Comparison of ENCODE assay signal across 2 cellular contexts in genomic region chr5:158458086-158458485, GRCh38.
A peak's percentile ranks its signal among the peaks of the same experiment; 100 is the strongest.
TF ChIP-seq lines count a peak whose summit lies in the region.

No MANE protein-coding gene starts in this region.

TF ChIP-seq in SK-N-SH, 30 proteins besides CTCF, POLR2A, EP300 and RAD21 (continued from another document):
- no peak for TF ChIP-seq REST (IDR thresholded peaks at IDR 0.05; ENCODE audit: low read depth, low read length)
- no peak for TF ChIP-seq SIN3A (IDR thresholded peaks at IDR 0.05; ENCODE audit: borderline replicate concordance, low read depth, low read length)
- TF ChIP-seq JUND (IDR thresholded peaks at IDR 0.05), result peak; percentile 16; the same call in 1 of the 2 replicates
- TF ChIP-seq RCOR1 (IDR thresholded peaks at IDR 0.05; ENCODE audit: low read length), result peak; percentile 64; the same call in 1 of the 2 replicates
- TF ChIP-seq FOXM1 (IDR thresholded peaks at IDR 0.05; ENCODE audit: low read depth), result no peak

TF ChIP-seq in SK-N-SH treated with all-trans-retinoic acid at 6 μM for 48 hours, 23 proteins besides CTCF, POLR2A, EP300 and RAD21 (continued from another document):
- TF ChIP-seq CREB5 (CRISPR knock-in tag; IDR thresholded peaks at IDR 0.05; ENCODE audit: low read depth), result no peak
- TF ChIP-seq BACH2 (CRISPR knock-in tag; IDR thresholded peaks at IDR 0.05; ENCODE audit: borderline replicate concordance), result no peak
- TF ChIP-seq POU6F1 (CRISPR knock-in tag; IDR thresholded peaks at IDR 0.05; ENCODE audit: borderline replicate concordance, low read depth), result no peak
- TF ChIP-seq GLIS3 (CRISPR knock-in tag; IDR thresholded peaks at IDR 0.05), result no peak
- no peak for TF ChIP-seq OSR1 (CRISPR knock-in tag; IDR thresholded peaks at IDR 0.05)
- TF ChIP-seq ARNTL (CRISPR knock-in tag; IDR thresholded peaks at IDR 0.05; ENCODE audit: borderline replicate concordance, low read depth), result no peak
- no peak for TF ChIP-seq SNAI2 (CRISPR knock-in tag; IDR thresholded peaks at IDR 0.05)
- no peak for TF ChIP-seq ZNF70 (CRISPR knock-in tag; IDR thresholded peaks at IDR 0.05)
- no peak for TF ChIP-seq TCF4 (CRISPR knock-in tag; IDR thresholded peaks at IDR 0.05; ENCODE audit: borderline replicate concordance)
- no peak for TF ChIP-seq PATZ1 (CRISPR knock-in tag; IDR thresholded peaks at IDR 0.05; ENCODE audit: borderline replicate concordance)
- no peak for TF ChIP-seq ZNF565 (CRISPR knock-in tag; conservative IDR thresholded peaks at IDR 0.05; ENCODE audit: low read depth)
- TF ChIP-seq ESRRG (CRISPR knock-in tag; IDR thresholded peaks at IDR 0.05), result no peak
- no peak for TF ChIP-seq ZFP30 (CRISPR knock-in tag; IDR thresholded peaks at IDR 0.05)
- no peak for TF ChIP-seq ISL1 (CRISPR knock-in tag; IDR thresholded peaks at IDR 0.05)
- no peak for TF ChIP-seq ZC3H10 (CRISPR knock-in tag; IDR thresholded peaks at IDR 0.05)
